ENCODE assay signal across 27 cellular contexts in genomic region chr16:20767577-20767976, GRCh38. TPM values are rescaled to one million over a fixed set of nuclear protein-coding genes. Genes with fewer than 3 reads are reported as not detected.
"Had no signal": no experiment of that assay in that cellular context is flagged by ENCODE, and none has a peak within 500 bp of the region (broad histone marks: within the 10 kb centered on the region; RNA-seq: fewer than 3 reads in every experiment).

No MANE protein-coding gene starts in this region.

- FAIRE-seq: colon, endothelial cell of umbilical vein, islet of Langerhans, keratinocyte had no signal

- H3K27ac Mint-ChIP-seq: mesothelial cell of epicardium; naive B cell; naive thymus-derived CD8-positive, alpha-beta T cell had no signal

- DNase-seq: dermis blood vessel endothelial cell; dorsolateral prefrontal cortex; effector CD4-positive, alpha-beta T cell; effector memory CD4-positive, alpha-beta T cell; esophagus squamous epithelium; foreskin fibroblast; foreskin melanocyte; gastrocnemius medialis; glutamatergic neuron; head of caudate nucleus; heart right ventricle; hippocampal formation; left cardiac atrium; left ventricle myocardium inferior; lower lobe of right lung; mesenchymal stem cell; mucosa of descending colon; naive B cell; naive thymus-derived CD8-positive, alpha-beta T cell had no signal

- H3K36me3 ChIP-seq: esophagus squamous epithelium, gastrocnemius medialis, heart right ventricle, left ventricle myocardium inferior, lower lobe of right lung had no signal

- H3K4me3 Mint-ChIP-seq: mesothelial cell of epicardium; naive B cell; naive thymus-derived CD8-positive, alpha-beta T cell had no signal

- H3K4me1 ChIP-seq: gastrocnemius medialis had no signal

- H3K27me3 Mint-ChIP-seq: naive B cell; naive thymus-derived CD8-positive, alpha-beta T cell had no signal

- H3K27me3 ChIP-seq: dorsolateral prefrontal cortex, esophagus squamous epithelium, gastrocnemius medialis, heart right ventricle had no signal

- H3K9me3 ChIP-seq: esophagus squamous epithelium, gastrocnemius medialis, lower lobe of right lung, mucosa of descending colon had no signal

- H3K9me3 Mint-ChIP-seq: naive thymus-derived CD8-positive, alpha-beta T cell had no signal

- H3K4me3 ChIP-seq: coronary artery, dorsolateral prefrontal cortex, esophagus squamous epithelium, gastrocnemius medialis, heart right ventricle, left ventricle myocardium inferior, lower lobe of right lung, mucosa of descending colon had no signal

- ATAC-seq: gastrocnemius medialis; heart right ventricle; left cardiac atrium; lower lobe of right lung; mucosa of descending colon; naive thymus-derived CD8-positive, alpha-beta T cell had no signal

- H3K27ac ChIP-seq: coronary artery, dorsolateral prefrontal cortex, gastrocnemius medialis, heart right ventricle, left ventricle myocardium inferior, lower lobe of right lung had no signal

RNA-seq across cellular contexts. Expression of gene ACSM3, which starts 3.8 kb away (rescaled TPM):
- total RNA-seq: lung microvascular endothelial cell, myocyte had no signal
